In the genomic region with DNA sequence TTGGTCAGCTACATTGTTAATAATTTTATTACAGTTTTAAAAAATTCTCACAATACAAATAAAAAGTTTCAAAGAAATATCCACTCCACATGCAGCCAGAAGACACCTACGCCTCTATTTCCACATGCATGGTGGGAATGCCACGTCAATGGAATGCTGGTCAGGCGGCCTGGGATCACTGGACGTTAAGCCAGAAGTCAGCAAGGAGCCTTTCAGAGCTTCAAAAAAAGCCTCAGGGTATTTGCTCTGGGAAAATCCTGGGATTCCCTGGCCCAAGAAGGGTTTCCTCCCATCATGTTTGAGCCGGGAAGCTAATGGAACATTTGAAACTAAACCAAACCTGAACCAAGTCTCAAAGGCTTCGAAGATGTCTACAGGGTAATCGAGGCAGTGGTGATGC, we compare ENCODE assay signal across 24 cellular contexts.
"Had no signal": no experiment of that assay in that cellular context is flagged by ENCODE, and none has a peak within 500 bp of the region (broad histone marks: within the 10 kb centered on the region; RNA-seq: fewer than 3 reads in every experiment).

No MANE protein-coding gene starts in this region.

- H3K4me3 ChIP-seq: esophagus squamous epithelium had no signal

- H3K36me3 ChIP-seq: brain microvascular endothelial cell, esophagus squamous epithelium had no signal

- H3K4me1 Mint-ChIP-seq: activated T-helper 17 cell treated with anti-CD3 and anti-CD28 coated beads, Interleukin-2, amount 50 U/mL, for 72 hours had no signal

- H3K27me3 ChIP-seq: brain microvascular endothelial cell, esophagus squamous epithelium had no signal

- ATAC-seq: activated CD8-positive, alpha-beta T cell treated with anti-CD3 and anti-CD28 coated beads for 36 hours; activated T-cell treated with anti-CD3 and anti-CD28 coated beads, Interleukin-2, amount 50 U/mL, for 4 hours; activated T-helper 17 cell treated with anti-CD3 and anti-CD28 coated beads, Interleukin-2, amount 50 U/mL, for 72 hours; effector memory CD8-positive, alpha-beta T cell had no signal

- H3K9me3 Mint-ChIP-seq: activated CD8-positive, alpha-beta T cell treated with anti-CD3 and anti-CD28 coated beads for 36 hours; activated T-cell treated with anti-CD3 and anti-CD28 coated beads, Interleukin-2, amount 50 U/mL, for 4 hours; activated T-helper 17 cell treated with anti-CD3 and anti-CD28 coated beads, Interleukin-2, amount 50 U/mL, for 72 hours had no signal

- DNase-seq: activated CD4-positive, alpha-beta T cell treated with anti-CD3 and anti-CD28 coated beads for 1 hour; activated CD4-positive, alpha-beta T cell treated with anti-CD3 and anti-CD28 coated beads for 48 hours; activated CD4-positive, alpha-beta T cell treated with anti-CD3 and anti-CD28 coated beads, Interleukin-2, amount 50 U/mL, for 1 hour; activated CD4-positive, alpha-beta T cell treated with anti-CD3 and anti-CD28 coated beads, Interleukin-2, amount 50 U/mL, for 48 hours; activated CD8-positive, alpha-beta memory T cell treated with anti-CD3 and anti-CD28 coated beads for 24 hours; activated CD8-positive, alpha-beta T cell treated with anti-CD3 and anti-CD28 coated beads for 36 hours; activated effector memory CD4-positive, alpha-beta T cell treated with Interleukin-2 at 50 U/mL for 16 hours; activated gamma-delta T cell treated with Interleukin-2 at 50 U/mL for 16 hours; activated naive CD4-positive, alpha-beta T cell treated with anti-CD3 and anti-CD28 coated beads, Interleukin-2, amount 50 U/mL, for 16 hours; activated naive CD4-positive, alpha-beta T cell treated with Interleukin-2 at 50 U/mL for 16 hours; activated T-cell treated with anti-CD3 and anti-CD28 coated beads, Interleukin-2, amount 50 U/mL, for 4 hours; amniotic stem cell; anterior cingulate cortex; brain microvascular endothelial cell; cortex of kidney; dermis blood vessel endothelial cell; effector CD4-positive, alpha-beta T cell; effector memory CD8-positive, alpha-beta T cell; erythroblast; esophagus squamous epithelium; foreskin melanocyte; T-helper 2 cell had no signal

- H3K9me3 ChIP-seq: esophagus squamous epithelium had no signal

- H3K36me3 Mint-ChIP-seq: activated naive CD8-positive, alpha-beta T cell had no signal

- H3K27ac ChIP-seq: brain microvascular endothelial cell, esophagus squamous epithelium had no signal

- H3K4me3 Mint-ChIP-seq: activated CD8-positive, alpha-beta T cell treated with anti-CD3 and anti-CD28 coated beads for 36 hours; activated naive CD8-positive, alpha-beta T cell; activated T-cell treated with anti-CD3 and anti-CD28 coated beads, Interleukin-2, amount 50 U/mL, for 4 hours; activated T-helper 17 cell treated with anti-CD3 and anti-CD28 coated beads, Interleukin-2, amount 50 U/mL, for 72 hours; effector memory CD8-positive, alpha-beta T cell had no signal

- H3K27ac Mint-ChIP-seq: activated CD8-positive, alpha-beta T cell treated with anti-CD3 and anti-CD28 coated beads for 36 hours; activated naive CD8-positive, alpha-beta T cell; activated T-helper 17 cell treated with anti-CD3 and anti-CD28 coated beads, Interleukin-2, amount 50 U/mL, for 72 hours; effector memory CD8-positive, alpha-beta T cell had no signal
